In the genomic region with DNA sequence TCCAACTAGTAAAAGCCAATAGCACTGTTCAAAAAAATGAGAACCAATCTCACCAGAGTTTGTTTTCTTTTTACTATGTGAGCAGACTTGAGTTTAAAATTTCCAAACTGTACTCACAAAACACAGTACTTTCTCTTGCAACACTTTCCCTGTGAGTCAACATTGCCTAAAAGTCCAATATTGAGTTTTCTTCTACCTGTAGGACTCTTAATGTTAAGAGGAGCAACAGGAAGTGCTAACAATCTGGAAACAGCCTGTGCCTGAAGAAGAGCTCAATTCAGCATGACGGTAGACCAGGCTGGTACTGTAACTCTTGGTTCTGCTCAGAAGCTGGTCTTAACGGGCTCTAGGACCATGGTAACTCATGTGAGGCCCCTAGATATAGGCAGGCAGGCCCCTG, we compare ENCODE assay signal across 1 cellular context.
TF ChIP-seq lines count a peak whose summit lies in the region.

No MANE protein-coding gene starts in this region.

TF ChIP-seq in GM23338, 12 proteins besides CTCF, POLR2A, EP300 and RAD21 (continued from another document):
- TF ChIP-seq, protein P1, sequence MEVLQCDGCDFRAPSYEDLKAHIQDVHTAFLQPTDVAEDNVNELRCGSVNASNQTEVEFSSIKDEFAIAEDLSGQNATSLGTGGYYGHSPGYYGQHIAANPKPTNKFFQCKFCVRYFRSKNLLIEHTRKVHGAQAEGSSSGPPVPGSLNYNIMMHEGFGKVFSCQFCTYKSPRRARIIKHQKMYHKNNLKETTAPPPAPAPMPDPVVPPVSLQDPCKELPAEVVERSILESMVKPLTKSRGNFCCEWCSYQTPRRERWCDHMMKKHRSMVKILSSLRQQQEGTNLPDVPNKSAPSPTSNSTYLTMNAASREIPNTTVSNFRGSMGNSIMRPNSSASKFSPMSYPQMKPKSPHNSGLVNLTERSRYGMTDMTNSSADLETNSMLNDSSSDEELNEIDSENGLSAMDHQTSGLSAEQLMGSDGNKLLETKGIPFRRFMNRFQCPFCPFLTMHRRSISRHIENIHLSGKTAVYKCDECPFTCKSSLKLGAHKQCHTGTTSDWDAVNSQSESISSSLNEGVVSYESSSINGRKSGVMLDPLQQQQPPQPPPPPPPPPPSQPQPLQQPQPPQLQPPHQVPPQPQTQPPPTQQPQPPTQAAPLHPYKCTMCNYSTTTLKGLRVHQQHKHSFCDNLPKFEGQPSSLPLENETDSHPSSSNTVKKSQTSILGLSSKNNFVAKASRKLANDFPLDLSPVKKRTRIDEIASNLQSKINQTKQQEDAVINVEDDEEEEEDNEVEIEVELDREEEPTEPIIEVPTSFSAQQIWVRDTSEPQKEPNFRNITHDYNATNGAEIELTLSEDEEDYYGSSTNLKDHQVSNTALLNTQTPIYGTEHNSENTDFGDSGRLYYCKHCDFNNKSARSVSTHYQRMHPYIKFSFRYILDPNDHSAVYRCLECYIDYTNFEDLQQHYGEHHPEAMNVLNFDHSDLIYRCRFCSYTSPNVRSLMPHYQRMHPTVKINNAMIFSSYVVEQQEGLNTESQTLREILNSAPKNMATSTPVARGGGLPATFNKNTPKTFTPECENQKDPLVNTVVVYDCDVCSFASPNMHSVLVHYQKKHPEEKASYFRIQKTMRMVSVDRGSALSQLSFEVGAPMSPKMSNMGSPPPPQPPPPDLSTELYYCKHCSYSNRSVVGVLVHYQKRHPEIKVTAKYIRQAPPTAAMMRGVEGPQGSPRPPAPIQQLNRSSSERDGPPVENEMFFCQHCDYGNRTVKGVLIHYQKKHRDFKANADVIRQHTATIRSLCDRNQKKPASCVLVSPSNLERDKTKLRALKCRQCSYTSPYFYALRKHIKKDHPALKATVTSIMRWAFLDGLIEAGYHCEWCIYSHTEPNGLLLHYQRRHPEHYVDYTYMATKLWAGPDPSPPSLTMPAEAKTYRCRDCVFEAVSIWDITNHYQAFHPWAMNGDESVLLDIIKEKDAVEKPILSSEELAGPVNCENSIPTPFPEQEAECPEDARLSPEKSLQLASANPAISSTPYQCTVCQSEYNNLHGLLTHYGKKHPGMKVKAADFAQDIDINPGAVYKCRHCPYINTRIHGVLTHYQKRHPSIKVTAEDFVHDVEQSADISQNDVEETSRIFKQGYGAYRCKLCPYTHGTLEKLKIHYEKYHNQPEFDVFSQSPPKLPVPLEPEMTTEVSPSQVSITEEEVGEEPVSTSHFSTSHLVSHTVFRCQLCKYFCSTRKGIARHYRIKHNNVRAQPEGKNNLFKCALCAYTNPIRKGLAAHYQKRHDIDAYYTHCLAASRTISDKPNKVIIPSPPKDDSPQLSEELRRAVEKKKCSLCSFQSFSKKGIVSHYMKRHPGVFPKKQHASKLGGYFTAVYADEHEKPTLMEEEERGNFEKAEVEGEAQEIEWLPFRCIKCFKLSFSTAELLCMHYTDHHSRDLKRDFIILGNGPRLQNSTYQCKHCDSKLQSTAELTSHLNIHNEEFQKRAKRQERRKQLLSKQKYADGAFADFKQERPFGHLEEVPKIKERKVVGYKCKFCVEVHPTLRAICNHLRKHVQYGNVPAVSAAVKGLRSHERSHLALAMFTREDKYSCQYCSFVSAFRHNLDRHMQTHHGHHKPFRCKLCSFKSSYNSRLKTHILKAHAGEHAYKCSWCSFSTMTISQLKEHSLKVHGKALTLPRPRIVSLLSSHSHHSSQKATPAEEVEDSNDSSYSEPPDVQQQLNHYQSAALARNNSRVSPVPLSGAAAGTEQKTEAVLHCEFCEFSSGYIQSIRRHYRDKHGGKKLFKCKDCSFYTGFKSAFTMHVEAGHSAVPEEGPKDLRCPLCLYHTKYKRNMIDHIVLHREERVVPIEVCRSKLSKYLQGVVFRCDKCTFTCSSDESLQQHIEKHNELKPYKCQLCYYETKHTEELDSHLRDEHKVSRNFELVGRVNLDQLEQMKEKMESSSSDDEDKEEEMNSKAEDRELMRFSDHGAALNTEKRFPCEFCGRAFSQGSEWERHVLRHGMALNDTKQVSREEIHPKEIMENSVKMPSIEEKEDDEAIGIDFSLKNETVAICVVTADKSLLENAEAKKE (CRISPR knock-in tag; IDR thresholded peaks at IDR 0.05), result no peak
- TF ChIP-seq ZNF331 (CRISPR knock-in tag; IDR thresholded peaks at IDR 0.05; ENCODE audit: low read depth), result no peak
- no peak for TF ChIP-seq EZH2 (IDR thresholded peaks at IDR 0.05; ENCODE audit: low read depth, unreplicated experiment)
- TF ChIP-seq JUNB (IDR thresholded peaks at IDR 0.05; ENCODE audit: unreplicated experiment), result no peak
- TF ChIP-seq EZH2phosphoT487 (IDR thresholded peaks at IDR 0.05; ENCODE audit: unreplicated experiment), result no peak
- TF ChIP-seq POLR2AphosphoS5 (IDR thresholded peaks at IDR 0.05; ENCODE audit: low read depth), result no peak
- TF ChIP-seq, protein P2, sequence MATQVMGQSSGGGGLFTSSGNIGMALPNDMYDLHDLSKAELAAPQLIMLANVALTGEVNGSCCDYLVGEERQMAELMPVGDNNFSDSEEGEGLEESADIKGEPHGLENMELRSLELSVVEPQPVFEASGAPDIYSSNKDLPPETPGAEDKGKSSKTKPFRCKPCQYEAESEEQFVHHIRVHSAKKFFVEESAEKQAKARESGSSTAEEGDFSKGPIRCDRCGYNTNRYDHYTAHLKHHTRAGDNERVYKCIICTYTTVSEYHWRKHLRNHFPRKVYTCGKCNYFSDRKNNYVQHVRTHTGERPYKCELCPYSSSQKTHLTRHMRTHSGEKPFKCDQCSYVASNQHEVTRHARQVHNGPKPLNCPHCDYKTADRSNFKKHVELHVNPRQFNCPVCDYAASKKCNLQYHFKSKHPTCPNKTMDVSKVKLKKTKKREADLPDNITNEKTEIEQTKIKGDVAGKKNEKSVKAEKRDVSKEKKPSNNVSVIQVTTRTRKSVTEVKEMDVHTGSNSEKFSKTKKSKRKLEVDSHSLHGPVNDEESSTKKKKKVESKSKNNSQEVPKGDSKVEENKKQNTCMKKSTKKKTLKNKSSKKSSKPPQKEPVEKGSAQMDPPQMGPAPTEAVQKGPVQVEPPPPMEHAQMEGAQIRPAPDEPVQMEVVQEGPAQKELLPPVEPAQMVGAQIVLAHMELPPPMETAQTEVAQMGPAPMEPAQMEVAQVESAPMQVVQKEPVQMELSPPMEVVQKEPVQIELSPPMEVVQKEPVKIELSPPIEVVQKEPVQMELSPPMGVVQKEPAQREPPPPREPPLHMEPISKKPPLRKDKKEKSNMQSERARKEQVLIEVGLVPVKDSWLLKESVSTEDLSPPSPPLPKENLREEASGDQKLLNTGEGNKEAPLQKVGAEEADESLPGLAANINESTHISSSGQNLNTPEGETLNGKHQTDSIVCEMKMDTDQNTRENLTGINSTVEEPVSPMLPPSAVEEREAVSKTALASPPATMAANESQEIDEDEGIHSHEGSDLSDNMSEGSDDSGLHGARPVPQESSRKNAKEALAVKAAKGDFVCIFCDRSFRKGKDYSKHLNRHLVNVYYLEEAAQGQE (IDR thresholded peaks at IDR 0.05; ENCODE audit: unreplicated experiment), result no peak
- no peak for TF ChIP-seq NANOG (IDR thresholded peaks at IDR 0.05; ENCODE audit: borderline replicate concordance)
